ENCODE assay signal across 2 cellular contexts in genomic region chr15:59702351-59702750, GRCh38.
A peak's percentile ranks its signal among the peaks of the same experiment; 100 is the strongest.
TF ChIP-seq lines count a peak whose summit lies in the region.

No MANE protein-coding gene starts in this region.

TF ChIP-seq in A549, 52 proteins besides CTCF, POLR2A, EP300 and RAD21 (continued from another document):
- TF ChIP-seq MAFK (IDR thresholded peaks at IDR 0.05; ENCODE audit: partially characterized antibody) (peak; percentile 84), JUN (IDR thresholded peaks at IDR 0.05) (no peak), FOSL2 (IDR thresholded peaks at IDR 0.05) (no peak), FOSL2 (CRISPR knock-in tag; IDR thresholded peaks at IDR 0.05) (peak; percentile 56; the same call in 1 of the 2 replicates)
TF ChIP-seq in A549: peak in this region for 3.

TF ChIP-seq in HEK293, 187 proteins besides CTCF, POLR2A, EP300 and RAD21:
- peak; percentile 78 for TF ChIP-seq ZNF362 (tag by site-specific recombination; IDR thresholded peaks at IDR 0.05)
- peak; percentile 90 for TF ChIP-seq ZNF843 (tag by site-specific recombination; IDR thresholded peaks at IDR 0.05)
- no peak for TF ChIP-seq ZSCAN16 (tag by site-specific recombination; IDR thresholded peaks at IDR 0.05)
- peak; percentile 70 for TF ChIP-seq ZNF366 (tag by site-specific recombination; conservative IDR thresholded peaks at IDR 0.05)
- TF ChIP-seq ZNF791 (tag by site-specific recombination; IDR thresholded peaks at IDR 0.05), result no peak
- TF ChIP-seq ZNF513 (tag by site-specific recombination; IDR thresholded peaks at IDR 0.05), result no peak
- no peak for TF ChIP-seq HOXA7 (CRISPR knock-in tag; IDR thresholded peaks at IDR 0.05; ENCODE audit: borderline replicate concordance)
- peak; percentile 87 for TF ChIP-seq ATF2 (tag by site-specific recombination; IDR thresholded peaks at IDR 0.05; ENCODE audit: low read depth)
- TF ChIP-seq ZBTB49 (tag by site-specific recombination; IDR thresholded peaks at IDR 0.05; ENCODE audit: low read depth), result 0 out of 2 replicates have a peak, but pooled peaks have one; percentile 24
- TF ChIP-seq ZNF426 (tag by site-specific recombination; IDR thresholded peaks at IDR 0.05), result no peak; the same call in 1 of the 2 replicates
- peak; percentile 65; the same call in 1 of the 2 replicates for TF ChIP-seq ZNF580 (tag by site-specific recombination; IDR thresholded peaks at IDR 0.05)
- TF ChIP-seq ZNF629 (tag by site-specific recombination; IDR thresholded peaks at IDR 0.05), result peak; percentile 55; the same call in 1 of the 2 replicates
- TF ChIP-seq ZNF394 (tag by site-specific recombination; IDR thresholded peaks at IDR 0.05; ENCODE audit: borderline replicate concordance), result 0 out of 2 replicates have a peak, but pooled peaks have one; percentile 11
- TF ChIP-seq FEZF1 (tag by site-specific recombination; IDR thresholded peaks at IDR 0.05), result peak; percentile 79
- TF ChIP-seq BCL6B (tag by site-specific recombination; IDR thresholded peaks at IDR 0.05), result peak; percentile 61; the same call in 1 of the 2 replicates
- peak; percentile 47; the same call in 1 of the 2 replicates for TF ChIP-seq GLI2 (tag by site-specific recombination; IDR thresholded peaks at IDR 0.05; ENCODE audit: borderline replicate concordance, low read depth)
- peak; percentile 32; the same call in 1 of the 2 replicates for TF ChIP-seq OSR2 (tag by site-specific recombination; IDR thresholded peaks at IDR 0.05)
- no peak for TF ChIP-seq ZNF555 (tag by site-specific recombination; conservative IDR thresholded peaks at IDR 0.05)
- TF ChIP-seq ZXDB (tag by site-specific recombination; IDR thresholded peaks at IDR 0.05), result peak; percentile 31; the same call in 1 of the 2 replicates
- TF ChIP-seq KLF16 (tag by site-specific recombination; IDR thresholded peaks at IDR 0.05), result peak; percentile 66; the same call in 1 of the 2 replicates
- TF ChIP-seq WT1 (tag by site-specific recombination; IDR thresholded peaks at IDR 0.05), result 0 out of 2 replicates have a peak, but pooled peaks have one; percentile 11
